ENCODE assay signal across 21 cellular contexts in the genomic region with DNA sequence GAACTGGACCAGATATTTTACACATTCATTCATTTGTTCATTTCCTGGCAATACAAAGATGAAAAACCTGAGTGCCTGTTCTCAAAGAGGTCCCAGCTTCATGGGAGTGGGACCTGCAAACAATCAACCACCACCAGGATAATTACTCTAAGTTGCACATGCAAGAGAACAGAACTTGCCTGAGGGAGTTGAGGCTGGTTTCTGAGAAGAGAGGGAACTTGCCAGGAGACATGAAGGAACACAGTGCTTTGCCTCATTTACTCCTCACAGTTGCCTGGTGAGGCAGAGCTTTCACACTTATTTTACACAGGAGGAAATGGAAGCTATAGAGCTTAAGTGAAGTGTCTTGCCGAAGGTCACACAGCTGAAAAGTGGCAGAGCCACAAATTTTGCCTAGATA.
"Had no signal": no experiment of that assay in that cellular context is flagged by ENCODE, and none has a peak within 500 bp of the region (broad histone marks: within the 10 kb centered on the region; RNA-seq: fewer than 3 reads in every experiment).

No MANE protein-coding gene starts in this region.

- H3K36me3 ChIP-seq: esophagus muscularis mucosa, gastrocnemius medialis, heart right ventricle, left ventricle myocardium inferior, lower lobe of right lung, pancreas, suprapubic skin, thyroid gland, upper lobe of left lung had no signal

- H3K4me2 ChIP-seq: smooth muscle cell had no signal

- ATAC-seq: effector memory CD8-positive, alpha-beta T cell; gastrocnemius medialis; heart right ventricle; lower lobe of right lung; pancreas; psoas muscle had no signal

- H3K36me3 Mint-ChIP-seq: naive B cell had no signal

- H3K9me3 Mint-ChIP-seq: dendritic cell treated with granulocyte-macrophage colony-stimulating factor and Interleukin-4, amounts not matched to agents 40 ng/mL and 50 ng/mL, for 4 days; nephron had no signal

- H3K4me1 Mint-ChIP-seq: naive B cell had no signal

- H3K4me3 Mint-ChIP-seq: dendritic cell treated with granulocyte-macrophage colony-stimulating factor and Interleukin-4, amounts not matched to agents 40 ng/mL and 50 ng/mL, for 4 days; effector memory CD8-positive, alpha-beta T cell; naive B cell; nephron had no signal

- H3K27me3 ChIP-seq: esophagus muscularis mucosa, gastrocnemius medialis, pancreas, suprapubic skin, thyroid gland, upper lobe of left lung had no signal

- H3K4me1 ChIP-seq: esophagus muscularis mucosa, gastrocnemius medialis, heart right ventricle, left ventricle myocardium inferior, lower lobe of right lung, pancreas, psoas muscle, suprapubic skin, thyroid gland, upper lobe of left lung had no signal

- DNase-seq: cerebellar nuclear complex; effector memory CD8-positive, alpha-beta T cell; gastrocnemius medialis; heart right ventricle; left ventricle myocardium inferior; lower lobe of right lung; mesenchymal stem cell; naive B cell; occipital lobe; pancreas; psoas muscle; stimulated activated CD4-positive, alpha-beta T cell treated with anti-CD3 and anti-CD28 coated beads, Interleukin-2, amount 100 ng/mL, for 48 hours; stimulated activated naive CD4-positive, alpha-beta T cell treated with Interleukin-2 at 50 U/mL for 16 hours; thyroid gland; upper lobe of left lung had no signal

- H3K27me3 Mint-ChIP-seq: dendritic cell treated with granulocyte-macrophage colony-stimulating factor and Interleukin-4, amounts not matched to agents 40 ng/mL and 50 ng/mL, for 4 days; effector memory CD8-positive, alpha-beta T cell had no signal

- H3K27ac Mint-ChIP-seq: dendritic cell treated with granulocyte-macrophage colony-stimulating factor and Interleukin-4, amounts not matched to agents 40 ng/mL and 50 ng/mL, for 4 days; effector memory CD8-positive, alpha-beta T cell; nephron had no signal

- H3K27ac ChIP-seq: epithelial cell of prostate, esophagus muscularis mucosa, gastrocnemius medialis, heart right ventricle, left ventricle myocardium inferior, lower lobe of right lung, pancreas, psoas muscle, suprapubic skin, thyroid gland, upper lobe of left lung had no signal

- H3K9me3 ChIP-seq: esophagus muscularis mucosa, gastrocnemius medialis, left ventricle myocardium inferior, lower lobe of right lung, pancreas, psoas muscle, suprapubic skin, thyroid gland, upper lobe of left lung had no signal

- H3K4me3 ChIP-seq: esophagus muscularis mucosa, gastrocnemius medialis, heart right ventricle, left ventricle myocardium inferior, lower lobe of right lung, pancreas, psoas muscle, smooth muscle cell, suprapubic skin, thyroid gland, upper lobe of left lung had no signal
